Comparison of ENCODE assay signal across 20 cellular contexts in genomic region chr16:88928405-88929375, GRCh38. TPM values are rescaled to one million over a fixed set of nuclear protein-coding genes. Genes with fewer than 3 reads are reported as not detected.
DNase-seq lines count a peak whose midpoint lies in the region; ATAC-seq and TF ChIP-seq lines count a peak whose summit lies in the region.
"Had no signal": no experiment of that assay in that cellular context is flagged by ENCODE, and none has a peak within 500 bp of the region (broad histone marks: within the 10 kb centered on the region; RNA-seq: fewer than 3 reads in every experiment).

No MANE protein-coding gene starts in this region.

- no peaks in the 10 kb centered on the region for H3K27me3 Mint-ChIP-seq in activated naive CD8-positive, alpha-beta T cell treated with anti-CD3 and anti-CD28 coated beads, Interleukin-2, amount 50 U/mL, for 24 hours
- H3K27me3 Mint-ChIP-seq: activated CD8-positive, alpha-beta T cell treated with anti-CD3 and anti-CD28 coated beads for 36 hours; activated T-cell treated with anti-CD3 and anti-CD28 coated beads, Interleukin-2, amount 50 U/mL, for 24 hours; naive B cell had no signal

- no peaks in the 10 kb centered on the region for H3K27me3 ChIP-seq in A673 (replicated peaks; ENCODE audit: insufficient read depth, low read depth, low read length, poor library complexity)
- H3K27me3 ChIP-seq: heart right ventricle had no signal

- CTCF ChIA-PET in A673 (lab: Charles Lee), result no interaction called here

- intact Hi-C loops in A673 (cut with micrococcal nuclease; ENCODE audit: unreplicated experiment), result no loop called here

- H3K9me3 ChIP-seq in A673 (ENCODE audit: low read depth, low read length, poor library complexity, severe bottlenecking), result no peaks in the 10 kb centered on the region
- H3K9me3 ChIP-seq: heart right ventricle had no signal

- no peak for ATAC-seq in activated naive CD8-positive, alpha-beta T cell treated with anti-CD3 and anti-CD28 coated beads, Interleukin-2, amount 50 U/mL, for 24 hours
- ATAC-seq: activated CD8-positive, alpha-beta T cell treated with anti-CD3 and anti-CD28 coated beads for 36 hours; GM12878; heart right ventricle had no signal

- BruUV-seq in A673 (replicated peaks; lab: Mats Ljungman, UMichigan), result no TSS peak

- no peaks in the 10 kb centered on the region for H3K36me3 Mint-ChIP-seq in activated naive CD8-positive, alpha-beta T cell treated with anti-CD3 and anti-CD28 coated beads, Interleukin-2, amount 50 U/mL, for 24 hours (ENCODE audit: low read depth)
- H3K36me3 Mint-ChIP-seq: naive B cell had no signal

- H3K4me1 ChIP-seq in A673 (ENCODE audit: insufficient read depth, low read length, poor library complexity, severe bottlenecking), result peaks cover 24% of the 10 kb centered on the region
- H3K4me1 ChIP-seq: parathyroid adenoma had no signal

- H3K4me3 ChIP-seq in A673 (ENCODE audit: low read depth, low read length, poor library complexity, severe bottlenecking), result no peak overlapping the region
- H3K4me3 ChIP-seq: GM12878, heart right ventricle, lung had no signal

- H3K27ac ChIP-seq in A673 (ENCODE audit: low read depth, low read length, poor library complexity, severe bottlenecking), result no peak overlapping the region
- H3K27ac ChIP-seq: heart right ventricle, parathyroid adenoma, VCaP had no signal

- no peak for TF ChIP-seq CTCF in A673 (conservative IDR thresholded peaks at IDR 0.05; ENCODE audit: low read depth, low read length)

- H3K4me3 Mint-ChIP-seq in activated naive CD8-positive, alpha-beta T cell treated with anti-CD3 and anti-CD28 coated beads, Interleukin-2, amount 50 U/mL, for 24 hours, result no peak overlapping the region
- H3K4me3 Mint-ChIP-seq: activated CD8-positive, alpha-beta T cell treated with anti-CD3 and anti-CD28 coated beads for 36 hours; activated T-cell treated with anti-CD3 and anti-CD28 coated beads, Interleukin-2, amount 50 U/mL, for 24 hours; naive B cell had no signal

- POLR2A ChIA-PET in A673 (lab: Charles Lee; ENCODE audit: low non-redundant PET), result no interaction called here

- H3K9me3 Mint-ChIP-seq in activated naive CD8-positive, alpha-beta T cell treated with anti-CD3 and anti-CD28 coated beads, Interleukin-2, amount 50 U/mL, for 24 hours, result no peaks in the 10 kb centered on the region
- H3K9me3 Mint-ChIP-seq: activated CD8-positive, alpha-beta T cell treated with anti-CD3 and anti-CD28 coated beads for 36 hours; activated T-cell treated with anti-CD3 and anti-CD28 coated beads, Interleukin-2, amount 50 U/mL, for 24 hours; naive B cell had no signal

- no peak overlapping the region for H3K27ac Mint-ChIP-seq in activated naive CD8-positive, alpha-beta T cell treated with anti-CD3 and anti-CD28 coated beads, Interleukin-2, amount 50 U/mL, for 24 hours
- H3K27ac Mint-ChIP-seq: activated CD8-positive, alpha-beta T cell treated with anti-CD3 and anti-CD28 coated beads for 36 hours; activated T-cell treated with anti-CD3 and anti-CD28 coated beads, Interleukin-2, amount 50 U/mL, for 24 hours had no signal

- H3K4me1 Mint-ChIP-seq in activated naive CD8-positive, alpha-beta T cell treated with anti-CD3 and anti-CD28 coated beads, Interleukin-2, amount 50 U/mL, for 24 hours, result no peaks in the 10 kb centered on the region

- DNase-seq in COR-L47 (lab: John Stamatoyannopoulos, UW) (peak; percentile 66), HuH-7 (ENCODE audit: low spot score) (peak; percentile 68), NCI-H774 (lab: John Stamatoyannopoulos, UW) (peak; percentile 47), left kidney (ENCODE audit: low read depth, low spot score) (peak; percentile 60), EL (no peak), SIG-M5 treated with dmso at 0.1 percent for 504 hours (lab: John Stamatoyannopoulos, UW; ENCODE audit: unreplicated experiment) (no peak), A673 (ENCODE audit: low spot score) (no peak)
- no peak for DNase-seq in activated naive CD8-positive, alpha-beta T cell treated with anti-CD3 and anti-CD28 coated beads, Interleukin-2, amount 50 U/mL, for 24 hours
- DNase-seq: activated CD8-positive, alpha-beta T cell treated with anti-CD3 and anti-CD28 coated beads for 36 hours; activated naive CD4-positive, alpha-beta T cell treated with anti-CD3 and anti-CD28 coated beads, Interleukin-2, amount 50 U/mL, for 16 hours; activated T-cell treated with anti-CD3 and anti-CD28 coated beads, Interleukin-2, amount 50 U/mL, for 24 hours; GF-D8; heart right ventricle; naive B cell; stimulated activated CD4-positive, alpha-beta T cell treated with anti-CD3 and anti-CD28 coated beads, Interleukin-2, amount 100 ng/mL, for 48 hours; T-helper 1 cell had no signal

- no peaks in the 10 kb centered on the region for H3K36me3 ChIP-seq in A673 (ENCODE audit: insufficient read depth, low read length, poor library complexity, severe bottlenecking)
- H3K36me3 ChIP-seq: heart right ventricle had no signal

RNA-seq across cellular contexts. Expression of gene CBFA2T3, which starts 48.3 kb away (rescaled TPM):
- total RNA-seq in A673 (2021), result 1.7 and 2.2 TPM in 2 replicates

Comparison
In these comparisons a context has a peak if more than half of its experiments do, and no peak if none do; other contexts are left out.
1. DNase-seq: peak in COR-L47 (single experiment), HuH-7 (single experiment), NCI-H774 (single experiment) and left kidney (single experiment); none in EL (single experiment), SIG-M5 treated with dmso at 0.1 percent for 504 hours (single experiment), activated naive CD8-positive, alpha-beta T cell treated with anti-CD3 and anti-CD28 coated beads, Interleukin-2, amount 50 U/mL, for 24 hours (single experiment) and A673 (single experiment).